ENCODE assay signal across 10 cellular contexts in the genomic region with DNA sequence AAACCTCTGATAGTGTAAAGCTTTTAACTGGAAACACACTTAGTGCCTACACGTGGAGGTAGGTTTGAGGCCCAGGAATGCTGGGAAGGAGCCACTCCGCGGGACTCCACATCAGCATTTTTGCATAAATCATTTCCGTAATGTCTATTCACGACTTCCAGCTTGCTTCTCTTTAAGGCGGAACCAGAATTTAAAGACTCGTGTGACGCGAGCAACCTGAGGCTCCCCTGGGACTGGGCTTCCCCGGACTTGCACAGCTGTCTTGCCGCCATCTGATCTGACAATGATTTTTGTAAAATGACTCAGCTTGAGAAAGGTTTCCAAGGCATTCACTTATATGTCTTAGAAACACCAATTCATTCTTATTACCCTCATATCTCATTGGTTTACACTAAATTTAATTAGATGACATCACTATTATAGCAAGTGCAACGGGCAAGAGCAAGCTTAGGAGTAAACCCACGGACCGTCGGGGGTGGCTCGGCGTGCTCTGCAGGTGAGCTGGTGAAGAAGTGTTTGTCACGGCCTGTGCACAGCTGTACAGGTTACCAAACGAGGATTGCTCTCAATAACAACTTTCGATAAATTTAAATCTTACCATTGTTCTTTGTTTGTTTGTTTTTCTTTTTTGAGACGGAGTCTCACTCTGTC.
DNase-seq lines count a peak whose midpoint lies in the region; ATAC-seq and TF ChIP-seq lines count a peak whose summit lies in the region.
"Had no signal": no experiment of that assay in that cellular context is flagged by ENCODE, and none has a peak within 500 bp of the region (broad histone marks: within the 10 kb centered on the region; RNA-seq: fewer than 3 reads in every experiment).

No MANE protein-coding gene starts in this region.

- in situ Hi-C loops in HAP-1 (cut with MboI; ENCODE audit: low sequenced_read_pairs) = no loop called here

- intact Hi-C loops in esophagus squamous epithelium (cut with DNase I) = no loop called here

- no peak for TF ChIP-seq POLR2A in esophagus squamous epithelium (IDR thresholded peaks at IDR 0.05)

- 77 to 79% methylated on average over 21 of the region's 21 CpGs for WGBS in esophagus squamous epithelium, 2 donors

- H3K9me3 ChIP-seq in adipocyte (ENCODE audit: control insufficient read depth, low read length) = no peaks in the 10 kb centered on the region
- no peaks in the 10 kb centered on the region for H3K9me3 ChIP-seq in HAP-1
- peaks cover 3% of the 10 kb centered on the region for H3K9me3 ChIP-seq in WERI-Rb-1 (ENCODE audit: severe bottlenecking)
- no peaks in the 10 kb centered on the region for H3K9me3 ChIP-seq in esophagus squamous epithelium
- H3K9me3 ChIP-seq: psoas muscle, thoracic aorta had no signal

- H3K36me3 ChIP-seq in adipocyte (ENCODE audit: control insufficient read depth, insufficient read depth, low read length, severe bottlenecking) = no peaks in the 10 kb centered on the region
- H3K36me3 ChIP-seq in HAP-1 (replicated peaks) = no peaks in the 10 kb centered on the region
- no peaks in the 10 kb centered on the region for H3K36me3 ChIP-seq in WERI-Rb-1
- no peaks in the 10 kb centered on the region for H3K36me3 ChIP-seq in esophagus squamous epithelium
- H3K36me3 ChIP-seq: thoracic aorta had no signal

- ATAC-seq in GM19438 (IDR thresholded peaks at IDR 0.05; ENCODE audit: low read depth, unreplicated experiment) (peak; percentile 90), HG03108 (IDR thresholded peaks at IDR 0.05; ENCODE audit: unreplicated experiment) (peak; percentile 88)

- DNase-seq in DMS79 (lab: John Stamatoyannopoulos, UW) = peak; percentile 8
- peak; percentile 25 for DNase-seq in adipocyte (ENCODE audit: low read depth)
- DNase-seq in cerebellar nuclear complex (lab: John Stamatoyannopoulos, UW) = no peak
- DNase-seq in HAP-1 (ENCODE audit: low spot score in 2 of 2) = no peak
- no peak for DNase-seq in WERI-Rb-1
- no peak for DNase-seq in esophagus squamous epithelium (lab: John Stamatoyannopoulos, UW)
- DNase-seq: psoas muscle had no signal

- TF ChIP-seq CTCF in WERI-Rb-1 (IDR thresholded peaks at IDR 0.05; ENCODE audit: low read depth, low read length) (no peak), esophagus squamous epithelium (IDR thresholded peaks at IDR 0.05) (no peak)

- no peaks in the 10 kb centered on the region for H3K4me1 ChIP-seq in adipocyte (ENCODE audit: control insufficient read depth, insufficient read depth, low read length)
- no peaks in the 10 kb centered on the region for H3K4me1 ChIP-seq in HAP-1
- H3K4me1 ChIP-seq in esophagus squamous epithelium = no peaks in the 10 kb centered on the region
- H3K4me1 ChIP-seq: psoas muscle had no signal

- H3K27me3 ChIP-seq in adipocyte (replicated peaks; ENCODE audit: control insufficient read depth, insufficient read depth, low read length) (no peaks in the 10 kb centered on the region), HAP-1 (ENCODE audit: low read depth) (no peaks in the 10 kb centered on the region), WERI-Rb-1 (ENCODE audit: insufficient read depth, low read depth, severe bottlenecking) (no peaks in the 10 kb centered on the region), esophagus squamous epithelium (no peaks in the 10 kb centered on the region)

- H3K9ac ChIP-seq in adipocyte (ENCODE audit: low read length) = no peak overlapping the region

- H3K27ac ChIP-seq in WERI-Rb-1 (no peak overlapping the region), esophagus squamous epithelium (no peak overlapping the region)
- H3K27ac ChIP-seq: psoas muscle, thoracic aorta had no signal

- H3K4me3 ChIP-seq in adipocyte (ENCODE audit: low read length) (no peak overlapping the region), HAP-1 (no peak overlapping the region), WERI-Rb-1 (ENCODE audit: low read depth, low read length) (no peak overlapping the region), esophagus squamous epithelium (no peak overlapping the region)
- H3K4me3 ChIP-seq: psoas muscle, thoracic aorta had no signal

Comparison
In these comparisons a context has a peak if more than half of its experiments do, and no peak if none do; other contexts are left out.
1. DNase-seq: peak in DMS79 (single experiment) and adipocyte (single experiment); none in cerebellar nuclear complex (0 of 2), HAP-1 (0 of 2), WERI-Rb-1 (single experiment) and esophagus squamous epithelium (single experiment).